Comparison of ENCODE assay signal across 8 cellular contexts in genomic region chr6:5850848-5851255, GRCh38.
DNase-seq lines count a peak whose midpoint lies in the region; ATAC-seq and TF ChIP-seq lines count a peak whose summit lies in the region.

No MANE protein-coding gene starts in this region.

- DNase-seq in activated CD4-positive, alpha-beta T cell treated with anti-CD3 and anti-CD28 coated beads, Interleukin-2, amount 10 ng/mL, durations not matched to agents 24 days and 14 days, result no peak
- no peak for DNase-seq in activated CD4-positive, alpha-beta T cell treated with anti-CD3 and anti-CD28 coated beads, Interleukin-2, amount 50 U/mL, for 4 hours
- DNase-seq in WTC11 (ENCODE audit: low spot score), result peak; percentile 84
- DNase-seq in DMS79 treated with DMSO at 0.1 percent for 48 hours (lab: John Stamatoyannopoulos, UW), result no peak
- no peak for DNase-seq in adrenal gland
- DNase-seq in NK-92 (lab: John Stamatoyannopoulos, UW; ENCODE audit: unreplicated experiment), result no peak

- H3K9ac ChIP-seq in subcutaneous abdominal adipose tissue (ENCODE audit: low read length in 5 of 5), result peak overlapping the region in 2 of 5 donors; percentile 41 to 59

- no peaks in the 10 kb centered on the region for H3K36me3 Mint-ChIP-seq in activated CD4-positive, alpha-beta T cell treated with anti-CD3 and anti-CD28 coated beads, Interleukin-2, amount 10 ng/mL, durations not matched to agents 24 days and 14 days (ENCODE audit: low read depth)
- no peaks in the 10 kb centered on the region; the same call in 1 of the 2 replicates for H3K36me3 Mint-ChIP-seq in WTC11

- H3K9me3 ChIP-seq in subcutaneous abdominal adipose tissue (ENCODE audit: control insufficient read depth in 5 of 5, low read length in 5 of 5), result peaks cover 0 to 6% (median 5%) of the 10 kb centered on the region in 5 donors
- no peaks in the 10 kb centered on the region for H3K9me3 ChIP-seq in adrenal gland (replicated peaks in 1 of 3)

- peak; percentile 87 for ATAC-seq in WTC11

- WGBS in adrenal gland, 4 donors, result 6 to 13% (median 9%) methylated on average over 10 to 16 of the region's 16 CpGs

- peaks cover 0 to 13% (median 12%) of the 10 kb centered on the region in 5 donors for H3K4me1 ChIP-seq in subcutaneous abdominal adipose tissue (ENCODE audit: control insufficient read depth in 5 of 5, insufficient read depth in 5 of 5, low read length in 5 of 5)
- peaks cover 0 to 4% of the 10 kb centered on the region in 2 donors for H3K4me1 ChIP-seq in adrenal gland (replicated peaks in 1 of 2)

- no peak overlapping the region for H3K27ac Mint-ChIP-seq in activated CD4-positive, alpha-beta T cell treated with anti-CD3 and anti-CD28 coated beads, Interleukin-2, amount 10 ng/mL, durations not matched to agents 24 days and 14 days
- H3K27ac Mint-ChIP-seq in WTC11, result peak overlapping the region; percentile 43; the same call in 1 of the 2 replicates

- H3K9me3 Mint-ChIP-seq in activated CD4-positive, alpha-beta T cell treated with anti-CD3 and anti-CD28 coated beads, Interleukin-2, amount 10 ng/mL, durations not matched to agents 24 days and 14 days, result no peaks in the 10 kb centered on the region
- 0 out of 2 replicates have a peak, but pooled peaks cover 4% of the 10 kb centered on the region for H3K9me3 Mint-ChIP-seq in WTC11

- POLR2A ChIA-PET in WTC11 (lab: Charles Lee), result interaction anchor here (0.7 kb wide), 3 partner anchors 41 to 1391 kb away, joined by 3 to 4 read pairs (median 3); no protein-coding TSS in a partner anchor

- peak overlapping the region; percentile 78 for H3K4me3 Mint-ChIP-seq in activated CD4-positive, alpha-beta T cell treated with anti-CD3 and anti-CD28 coated beads, Interleukin-2, amount 10 ng/mL, durations not matched to agents 24 days and 14 days
- peak overlapping the region; percentile 59 for H3K4me3 Mint-ChIP-seq in WTC11

- peaks cover 0 to 17% (median 8%) of the 10 kb centered on the region in 5 donors for H3K27me3 ChIP-seq in subcutaneous abdominal adipose tissue (ENCODE audit: control insufficient read depth in 5 of 5, insufficient read depth in 4 of 5, low read length in 5 of 5)
- no peaks in the 10 kb centered on the region for H3K27me3 ChIP-seq in adrenal gland

- TF ChIP-seq POLR2A in adrenal gland (IDR thresholded peaks at IDR 0.05), result no peak

- no peak overlapping the region for H3K27ac ChIP-seq in subcutaneous abdominal adipose tissue (ENCODE audit: low read depth, low read length)
- no peak overlapping the region for H3K27ac ChIP-seq in adrenal gland

- H3K4me1 Mint-ChIP-seq in activated CD4-positive, alpha-beta T cell treated with anti-CD3 and anti-CD28 coated beads, Interleukin-2, amount 10 ng/mL, durations not matched to agents 24 days and 14 days, result peaks cover 9% of the 10 kb centered on the region
- peaks cover 28% of the 10 kb centered on the region for H3K4me1 Mint-ChIP-seq in WTC11

- CTCF ChIA-PET in WTC11 (lab: Charles Lee), result interaction anchor here (0.6 to 2.2 kb wide), 4 partner anchors 142 to 381 kb away, joined by 3 to 10 read pairs (median 4); no protein-coding TSS in a partner anchor

- peaks cover 20% of the 10 kb centered on the region for H3K27me3 Mint-ChIP-seq in activated CD4-positive, alpha-beta T cell treated with anti-CD3 and anti-CD28 coated beads, Interleukin-2, amount 10 ng/mL, durations not matched to agents 24 days and 14 days
- peaks cover 94% of the 10 kb centered on the region for H3K27me3 Mint-ChIP-seq in WTC11 (ENCODE audit: low read depth)

- intact Hi-C loops in activated CD4-positive, alpha-beta T cell treated with anti-CD3 and anti-CD28 coated beads, Interleukin-2, amount 10 ng/mL, durations not matched to agents 24 days and 14 days (cut with micrococcal nuclease), result loop anchor here (2.0 kb wide), 1 partner anchor 16 kb away; no protein-coding TSS in a partner anchor
- intact Hi-C loops in adrenal gland (cut with DNase I), result no loop called here

- H3K36me3 ChIP-seq in subcutaneous abdominal adipose tissue (ENCODE audit: control insufficient read depth in 5 of 5, insufficient read depth in 5 of 5, low read length in 5 of 5) (no peaks in the 10 kb centered on the region), adrenal gland (replicated peaks in 1 of 2) (no peaks in the 10 kb centered on the region)

- TF ChIP-seq CTCF in WTC11 (IDR thresholded peaks at IDR 0.05) (no peak), adrenal gland (IDR thresholded peaks at IDR 0.05) (no peak)

- H3K4me3 ChIP-seq in iPS-11a (ENCODE audit: low read depth, low read length), result peak overlapping the region; percentile 31
- H3K4me3 ChIP-seq in subcutaneous abdominal adipose tissue (ENCODE audit: low read depth in 1 of 5, low read length in 5 of 5), result peak overlapping the region; percentile 48 to 66 (median 57)
- peak overlapping the region in 1 of 4 donors; percentile 27 for H3K4me3 ChIP-seq in adrenal gland

TF ChIP-seq in WTC11, 78 proteins besides CTCF, POLR2A, EP300 and RAD21 (continues in another document):
- TF ChIP-seq CREM (CRISPR knock-in tag; IDR thresholded peaks at IDR 0.05), result no peak
- TF ChIP-seq MAX (CRISPR knock-in tag; IDR thresholded peaks at IDR 0.05), result no peak
- TF ChIP-seq ZBTB43 (CRISPR knock-in tag; IDR thresholded peaks at IDR 0.05), result no peak
- TF ChIP-seq CBFB (CRISPR knock-in tag; IDR thresholded peaks at IDR 0.05; ENCODE audit: low read depth), result no peak
- TF ChIP-seq, protein P1, sequence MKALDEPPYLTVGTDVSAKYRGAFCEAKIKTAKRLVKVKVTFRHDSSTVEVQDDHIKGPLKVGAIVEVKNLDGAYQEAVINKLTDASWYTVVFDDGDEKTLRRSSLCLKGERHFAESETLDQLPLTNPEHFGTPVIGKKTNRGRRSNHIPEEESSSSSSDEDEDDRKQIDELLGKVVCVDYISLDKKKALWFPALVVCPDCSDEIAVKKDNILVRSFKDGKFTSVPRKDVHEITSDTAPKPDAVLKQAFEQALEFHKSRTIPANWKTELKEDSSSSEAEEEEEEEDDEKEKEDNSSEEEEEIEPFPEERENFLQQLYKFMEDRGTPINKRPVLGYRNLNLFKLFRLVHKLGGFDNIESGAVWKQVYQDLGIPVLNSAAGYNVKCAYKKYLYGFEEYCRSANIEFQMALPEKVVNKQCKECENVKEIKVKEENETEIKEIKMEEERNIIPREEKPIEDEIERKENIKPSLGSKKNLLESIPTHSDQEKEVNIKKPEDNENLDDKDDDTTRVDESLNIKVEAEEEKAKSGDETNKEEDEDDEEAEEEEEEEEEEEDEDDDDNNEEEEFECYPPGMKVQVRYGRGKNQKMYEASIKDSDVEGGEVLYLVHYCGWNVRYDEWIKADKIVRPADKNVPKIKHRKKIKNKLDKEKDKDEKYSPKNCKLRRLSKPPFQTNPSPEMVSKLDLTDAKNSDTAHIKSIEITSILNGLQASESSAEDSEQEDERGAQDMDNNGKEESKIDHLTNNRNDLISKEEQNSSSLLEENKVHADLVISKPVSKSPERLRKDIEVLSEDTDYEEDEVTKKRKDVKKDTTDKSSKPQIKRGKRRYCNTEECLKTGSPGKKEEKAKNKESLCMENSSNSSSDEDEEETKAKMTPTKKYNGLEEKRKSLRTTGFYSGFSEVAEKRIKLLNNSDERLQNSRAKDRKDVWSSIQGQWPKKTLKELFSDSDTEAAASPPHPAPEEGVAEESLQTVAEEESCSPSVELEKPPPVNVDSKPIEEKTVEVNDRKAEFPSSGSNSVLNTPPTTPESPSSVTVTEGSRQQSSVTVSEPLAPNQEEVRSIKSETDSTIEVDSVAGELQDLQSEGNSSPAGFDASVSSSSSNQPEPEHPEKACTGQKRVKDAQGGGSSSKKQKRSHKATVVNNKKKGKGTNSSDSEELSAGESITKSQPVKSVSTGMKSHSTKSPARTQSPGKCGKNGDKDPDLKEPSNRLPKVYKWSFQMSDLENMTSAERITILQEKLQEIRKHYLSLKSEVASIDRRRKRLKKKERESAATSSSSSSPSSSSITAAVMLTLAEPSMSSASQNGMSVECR (CRISPR knock-in tag; IDR thresholded peaks at IDR 0.05; ENCODE audit: borderline replicate concordance), result 0 out of 2 replicates have a peak, but pooled peaks have one; percentile 13
- TF ChIP-seq AFF4 (CRISPR knock-in tag; IDR thresholded peaks at IDR 0.05; ENCODE audit: borderline replicate concordance), result no peak
